In the genomic region with DNA sequence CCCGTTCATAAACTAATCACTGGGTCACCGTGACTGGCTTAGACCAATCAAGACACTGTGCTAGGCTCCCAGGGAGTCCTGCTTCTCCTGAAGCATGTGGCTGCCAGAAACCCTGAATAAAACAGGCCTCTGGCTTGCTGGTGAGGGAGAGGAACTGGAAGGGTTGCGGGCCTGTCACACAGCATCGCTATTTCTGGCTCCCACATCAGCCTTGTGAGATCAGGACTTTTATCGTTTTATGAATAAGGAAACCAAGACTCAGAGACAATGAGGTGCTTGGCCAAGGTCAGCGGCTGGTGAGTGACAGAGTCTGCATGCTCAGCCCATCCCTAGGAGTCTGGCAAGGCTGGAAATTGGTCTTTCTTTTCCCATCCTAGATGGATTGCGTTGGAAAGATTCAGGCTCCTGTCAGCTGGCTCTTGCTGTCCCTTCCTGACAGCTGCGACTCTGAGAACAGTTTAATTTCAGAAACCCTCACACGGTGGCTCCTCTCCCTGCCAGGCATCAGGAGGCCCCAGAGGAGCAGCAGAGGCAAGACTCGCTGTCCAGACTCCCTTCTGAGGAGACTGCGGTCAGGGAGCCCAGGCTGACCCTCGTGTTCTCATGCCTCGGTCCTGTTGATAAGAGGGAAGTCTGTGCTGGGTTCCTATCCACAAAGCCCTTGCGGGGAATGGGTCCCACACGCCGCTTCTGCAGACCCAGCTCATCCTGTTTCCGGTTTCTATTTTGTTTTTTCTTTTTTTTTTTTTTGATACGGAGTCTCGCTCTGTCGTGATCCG, we compare ENCODE assay signal across 8 cellular contexts.
DNase-seq lines count a peak whose midpoint lies in the region; ATAC-seq and TF ChIP-seq lines count a peak whose summit lies in the region.

No MANE protein-coding gene starts in this region.

- H3K36me3 Mint-ChIP-seq in CD4-positive, alpha-beta T cell (ENCODE audit: low read depth) = no peaks in the 10 kb centered on the region
- H3K36me3 Mint-ChIP-seq in nephron (ENCODE audit: low read depth) = no peaks in the 10 kb centered on the region

- POLR2A ChIA-PET in CD4-positive, alpha-beta T cell (lab: Charles Lee) = interaction anchor here (1.0 to 1.7 kb wide), 2 partner anchors 10 to 108 kb away, joined by 4 to 7 read pairs; partner anchors contain the start of gene YWHAQ

- H3K36me3 ChIP-seq in brain microvascular endothelial cell (replicated peaks) (no peaks in the 10 kb centered on the region), WERI-Rb-1 (no peaks in the 10 kb centered on the region)

- H3K27ac Mint-ChIP-seq in CD4-positive, alpha-beta T cell = peak overlapping the region; percentile 90
- H3K27ac Mint-ChIP-seq in nephron = peak overlapping the region in 2 of 3 experiments; percentile 8 to 15

- no peak overlapping the region for H3K27ac ChIP-seq in CD4-positive, alpha-beta T cell (ENCODE audit: low read depth, low read length)
- H3K27ac ChIP-seq in brain microvascular endothelial cell (peak overlapping the region; percentile 19), WERI-Rb-1 (no peak overlapping the region)

- H3K9me3 Mint-ChIP-seq in CD4-positive, alpha-beta T cell = peaks cover 5% of the 10 kb centered on the region
- peaks cover 26% of the 10 kb centered on the region for H3K9me3 Mint-ChIP-seq in nephron

- no peak for DNase-seq in CD4-positive, alpha-beta T cell
- DNase-seq in brain microvascular endothelial cell = peak; percentile 17
- DNase-seq in iPS-NIHi7 (ENCODE audit: extremely low spot score) = no peak
- DNase-seq in WERI-Rb-1 = no peak
- no peak for DNase-seq in effector CD8-positive, alpha-beta T cell (lab: John Stamatoyannopoulos, UW)

- in situ Hi-C loops in brain microvascular endothelial cell (cut with HindIII; ENCODE audit: low pct_ligation_motif_present, low sequenced_read_pairs) = no loop called here

- H3K4me3 Mint-ChIP-seq in CD4-positive, alpha-beta T cell = peak overlapping the region; percentile 89
- H3K4me3 Mint-ChIP-seq in nephron = peak overlapping the region in 1 of 3 experiments; percentile 51

- H3K4me3 ChIP-seq in brain microvascular endothelial cell (ENCODE audit: low read depth, low read length) (no peak overlapping the region), WERI-Rb-1 (ENCODE audit: low read depth, low read length) (no peak overlapping the region)

- intact Hi-C loops in CD4-positive, alpha-beta T cell (cut with DNase I, micrococcal nuclease) = loop anchor here (5.0 to 10.0 kb wide), 4 partner anchors 107 to 184 kb away; partner anchors contain the start of genes ADAM17 (in 2 of the 2) and YWHAQ (in 1 of the 2)

- no peaks in the 10 kb centered on the region for H3K9me3 ChIP-seq in CD4-positive, alpha-beta T cell (ENCODE audit: control insufficient read depth, low read length)
- H3K9me3 ChIP-seq in WERI-Rb-1 (ENCODE audit: severe bottlenecking) = peaks cover 18% of the 10 kb centered on the region

- peaks cover 49% of the 10 kb centered on the region for H3K4me1 Mint-ChIP-seq in CD4-positive, alpha-beta T cell (ENCODE audit: low read depth)
- H3K4me1 Mint-ChIP-seq in nephron = peaks cover 28% of the 10 kb centered on the region

- H3K27me3 Mint-ChIP-seq in CD4-positive, alpha-beta T cell = no peaks in the 10 kb centered on the region
- peaks cover 9% of the 10 kb centered on the region for H3K27me3 Mint-ChIP-seq in nephron (ENCODE audit: low read depth)

- no peak for ATAC-seq in CD4-positive, alpha-beta T cell (ENCODE audit: poor library complexity)
- peak; percentile 51 for ATAC-seq in HG02798 (IDR thresholded peaks at IDR 0.05; ENCODE audit: poor library complexity, unreplicated experiment)
- no peak for ATAC-seq in HG03432 (IDR thresholded peaks at IDR 0.05; ENCODE audit: unreplicated experiment)

- CTCF ChIA-PET in CD4-positive, alpha-beta T cell (lab: Charles Lee) = no interaction called here

- TF ChIP-seq CTCF in CD4-positive, alpha-beta T cell (IDR thresholded peaks at IDR 0.05) = no peak
- TF ChIP-seq CTCF in brain microvascular endothelial cell (IDR thresholded peaks at IDR 0.05; ENCODE audit: low read depth, low read length, missing control alignments) (no peak), nephron (IDR thresholded peaks at IDR 0.05; ENCODE audit: unreplicated experiment in 3 of 3) (no peak), WERI-Rb-1 (IDR thresholded peaks at IDR 0.05; ENCODE audit: low read depth, low read length) (no peak)

- no peaks in the 10 kb centered on the region for H3K27me3 ChIP-seq in CD4-positive, alpha-beta T cell (ENCODE audit: control insufficient read depth, insufficient read depth, low read length)
- H3K27me3 ChIP-seq in brain microvascular endothelial cell (replicated peaks) (no peaks in the 10 kb centered on the region), WERI-Rb-1 (ENCODE audit: insufficient read depth, low read depth, severe bottlenecking) (no peaks in the 10 kb centered on the region)
